ENCODE assay signal across 1 cellular context in the genomic region with DNA sequence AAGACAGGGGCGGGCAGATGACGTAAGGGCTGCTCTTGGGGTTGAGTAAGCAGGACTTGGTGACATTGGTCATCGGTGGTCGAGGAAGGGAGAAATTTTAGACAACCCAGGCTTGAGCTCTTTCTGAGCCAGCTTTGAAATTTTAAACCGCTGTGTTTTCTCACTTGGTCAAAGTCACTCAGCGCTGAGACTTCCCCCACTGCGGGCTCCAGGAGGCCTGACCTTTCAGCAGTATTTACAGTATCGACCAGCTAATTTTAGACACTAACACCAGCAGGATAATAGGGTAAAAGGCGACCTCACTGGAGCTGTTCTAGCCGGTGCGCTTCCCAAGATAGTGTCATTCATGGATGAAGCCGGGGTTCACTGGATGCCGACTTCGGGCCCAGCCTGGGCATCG.
TF ChIP-seq lines count a peak whose summit lies in the region.

No MANE protein-coding gene starts in this region.

TF ChIP-seq in HepG2, 621 proteins besides CTCF, POLR2A, EP300 and RAD21 (continued from another document):
- TF ChIP-seq ZNF142 (CRISPR knock-in tag; IDR thresholded peaks at IDR 0.05) (no peak), ZBTB14 (CRISPR knock-in tag; IDR thresholded peaks at IDR 0.05) (no peak), ZFP1 (CRISPR knock-in tag; IDR thresholded peaks at IDR 0.05) (no peak), NRL (CRISPR knock-in tag; IDR thresholded peaks at IDR 0.05; ENCODE audit: borderline replicate concordance) (no peak), ZNF589 (CRISPR knock-in tag; conservative IDR thresholded peaks at IDR 0.05) (no peak), CC2D1A (CRISPR knock-in tag; IDR thresholded peaks at IDR 0.05) (no peak), RNF2 (conservative IDR thresholded peaks at IDR 0.05; ENCODE audit: low read depth) (no peak), ZNF33A (CRISPR knock-in tag; IDR thresholded peaks at IDR 0.05; ENCODE audit: borderline replicate concordance) (no peak), MTA1 (CRISPR knock-in tag; IDR thresholded peaks at IDR 0.05; ENCODE audit: borderline replicate concordance) (no peak), TOPORS (CRISPR knock-in tag; IDR thresholded peaks at IDR 0.05) (no peak), BCL6 (CRISPR knock-in tag; IDR thresholded peaks at IDR 0.05) (no peak; the same call in 1 of the 2 replicates), GATA4 (IDR thresholded peaks at IDR 0.05; ENCODE audit: borderline replicate concordance, low read depth) (no peak)
- TF ChIP-seq, protein P1, sequence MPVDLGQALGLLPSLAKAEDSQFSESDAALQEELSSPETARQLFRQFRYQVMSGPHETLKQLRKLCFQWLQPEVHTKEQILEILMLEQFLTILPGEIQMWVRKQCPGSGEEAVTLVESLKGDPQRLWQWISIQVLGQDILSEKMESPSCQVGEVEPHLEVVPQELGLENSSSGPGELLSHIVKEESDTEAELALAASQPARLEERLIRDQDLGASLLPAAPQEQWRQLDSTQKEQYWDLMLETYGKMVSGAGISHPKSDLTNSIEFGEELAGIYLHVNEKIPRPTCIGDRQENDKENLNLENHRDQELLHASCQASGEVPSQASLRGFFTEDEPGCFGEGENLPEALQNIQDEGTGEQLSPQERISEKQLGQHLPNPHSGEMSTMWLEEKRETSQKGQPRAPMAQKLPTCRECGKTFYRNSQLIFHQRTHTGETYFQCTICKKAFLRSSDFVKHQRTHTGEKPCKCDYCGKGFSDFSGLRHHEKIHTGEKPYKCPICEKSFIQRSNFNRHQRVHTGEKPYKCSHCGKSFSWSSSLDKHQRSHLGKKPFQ (CRISPR knock-in tag; IDR thresholded peaks at IDR 0.05; ENCODE audit: insufficient replicate concordance): no peak
